In the genomic region with DNA sequence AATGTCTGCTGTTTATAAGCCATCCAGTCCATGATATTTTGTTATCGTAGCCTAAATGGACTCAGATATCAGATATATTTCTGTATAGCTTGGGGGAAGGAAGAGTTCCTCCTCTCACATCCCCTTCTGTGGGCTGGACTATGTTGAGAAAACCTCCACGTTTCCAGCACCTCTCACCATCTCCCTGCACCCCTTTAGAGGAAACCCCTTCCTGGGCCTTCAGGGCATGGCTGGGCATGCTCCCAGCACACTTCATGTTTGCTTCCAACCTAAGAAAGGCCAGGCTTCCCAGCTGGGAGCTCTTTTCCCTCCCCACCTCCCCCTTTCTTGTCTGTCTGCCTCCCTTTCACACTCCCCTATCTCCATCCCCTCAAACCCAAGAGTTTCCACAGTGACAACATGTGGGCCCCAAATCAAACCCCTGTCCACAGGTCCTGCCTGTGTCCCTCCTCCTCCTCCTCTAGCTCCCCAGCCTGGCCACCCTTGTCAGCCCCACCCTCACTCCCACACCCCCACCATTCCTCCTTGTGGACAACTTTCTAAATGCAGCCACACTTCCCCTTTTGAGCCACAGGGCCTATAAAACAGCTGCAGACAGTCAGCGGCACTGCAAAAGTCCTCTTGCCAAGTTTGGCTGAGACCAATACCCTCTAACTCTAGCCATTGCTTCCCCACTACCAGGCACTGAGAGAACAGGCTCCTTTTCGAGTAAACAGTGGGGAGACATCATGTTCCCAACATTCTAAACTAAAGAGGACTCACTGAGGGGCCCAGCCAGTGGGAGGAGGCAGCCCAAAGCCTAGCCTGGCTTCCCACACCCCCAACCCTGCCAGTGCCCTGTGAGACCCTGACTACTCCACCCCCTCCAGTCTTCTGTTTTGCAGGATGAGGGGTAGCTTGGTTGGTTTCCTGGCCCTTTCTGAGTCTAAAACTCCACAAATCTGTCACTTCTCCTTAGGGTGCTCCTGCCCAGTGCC, we compare ENCODE assay signal across 8 cellular contexts.
A peak's percentile ranks its signal among the peaks of the same experiment; 100 is the strongest.
DNase-seq lines count a peak whose midpoint lies in the region; ATAC-seq, FAIRE-seq and TF ChIP-seq lines count a peak whose summit lies in the region.

No MANE protein-coding gene starts in this region.

- TF ChIP-seq EP300 in transverse colon (IDR thresholded peaks at IDR 0.05; ENCODE audit: low read depth): no peak

- no peaks in the 10 kb centered on the region for H3K27me3 ChIP-seq in left lung
- H3K27me3 ChIP-seq in transverse colon: no peaks in the 10 kb centered on the region
- no peaks in the 10 kb centered on the region for H3K27me3 ChIP-seq in CD4-positive, alpha-beta T cell (ENCODE audit: control insufficient read depth, insufficient read depth, low read length)

- intact Hi-C loops in left lung (cut with DNase I): no loop called here
- intact Hi-C loops in transverse colon (cut with DNase I; ENCODE audit: low total_unique reads): no loop called here
- intact Hi-C loops in CD4-positive, alpha-beta T cell (cut with DNase I, micrococcal nuclease): no loop called here

- in situ Hi-C loops in astrocyte of the spinal cord (cut with HindIII; ENCODE audit: low sequenced_read_pairs): no loop called here
- in situ Hi-C loops in transverse colon (cut with MboI; ENCODE audit: low pct_ligation_motif_present in 1 of 4, low pct_unique_long_range_greater_than_20kb in 1 of 4, low sequenced_read_pairs in 3 of 4): loop anchor here in 1 of 4 donors (25.0 kb wide), 1 partner anchor 381 kb away; no protein-coding TSS in a partner anchor

- H3K4me3 Mint-ChIP-seq in CD4-positive, alpha-beta T cell: no peak overlapping the region

- ATAC-seq in left lung (peak; percentile 55), GM21825 (IDR thresholded peaks at IDR 0.05; ENCODE audit: unreplicated experiment) (no peak), GM21390 (IDR thresholded peaks at IDR 0.05; ENCODE audit: unreplicated experiment) (no peak)
- no peak for ATAC-seq in CD4-positive, alpha-beta T cell (ENCODE audit: poor library complexity)

- no peaks in the 10 kb centered on the region for H3K36me3 Mint-ChIP-seq in CD4-positive, alpha-beta T cell (ENCODE audit: low read depth)

- WGBS in transverse colon (ENCODE audit: low coverage in 1 of 2), 2 donors: 43% methylated on average over 3 to 4 of the region's 4 CpGs

- POLR2A ChIA-PET in CD4-positive, alpha-beta T cell (lab: Charles Lee): no interaction called here

- no peak overlapping the region for H3K27ac Mint-ChIP-seq in CD4-positive, alpha-beta T cell

- H3K36me3 ChIP-seq in left lung: no peaks in the 10 kb centered on the region
- H3K36me3 ChIP-seq in transverse colon: no peaks in the 10 kb centered on the region

- CTCF ChIA-PET in CD4-positive, alpha-beta T cell (lab: Charles Lee): no interaction called here

- no peak overlapping the region for H3K4me3 ChIP-seq in astrocyte of the spinal cord (ENCODE audit: low read depth, low read length)
- H3K4me3 ChIP-seq in left lung: no peak overlapping the region
- H3K4me3 ChIP-seq in transverse colon: no peak overlapping the region

- peak overlapping the region; percentile 79 to 91 for H3K27ac ChIP-seq in left lung
- peak overlapping the region; percentile 71 to 84 (median 82) for H3K27ac ChIP-seq in transverse colon
- no peak overlapping the region for H3K27ac ChIP-seq in CD4-positive, alpha-beta T cell (ENCODE audit: low read depth, low read length)

- DNase-seq in HTR-8/SVneo (ENCODE audit: insufficient read length, low spot score) (no peak), astrocyte of the spinal cord (ENCODE audit: low read depth, low spot score) (no peak), left lung (peak in 1 of 2 donors; percentile 73), transverse colon (peak; percentile 65)
- no peak for DNase-seq in CD4-positive, alpha-beta T cell

- TF ChIP-seq CTCF in GM12874 (IDR thresholded peaks at IDR 0.05; ENCODE audit: insufficient read depth, low read depth, low read length) (peak; percentile 46), astrocyte of the spinal cord (IDR thresholded peaks at IDR 0.05; ENCODE audit: low read depth, low read length) (peak; percentile 31), left lung (IDR thresholded peaks at IDR 0.05) (peak in 1 of 2 donors; percentile 59), transverse colon (IDR thresholded peaks at IDR 0.05) (peak; percentile 38 to 80 (median 45))
- no peak for TF ChIP-seq CTCF in CD4-positive, alpha-beta T cell (IDR thresholded peaks at IDR 0.05)

- no peaks in the 10 kb centered on the region for H3K9me3 ChIP-seq in left lung
- H3K9me3 ChIP-seq in transverse colon: no peaks in the 10 kb centered on the region
- H3K9me3 ChIP-seq in CD4-positive, alpha-beta T cell (ENCODE audit: control insufficient read depth, low read length): no peaks in the 10 kb centered on the region

- peaks cover 34 to 79% of the 10 kb centered on the region in 2 donors for H3K4me1 ChIP-seq in left lung
- peaks cover 12 to 79% (median 33%) of the 10 kb centered on the region in 4 donors for H3K4me1 ChIP-seq in transverse colon

- FAIRE-seq in HTR-8/SVneo (lab: Jason Lieb, UNC): peak; percentile 60

- no peaks in the 10 kb centered on the region for H3K4me1 Mint-ChIP-seq in CD4-positive, alpha-beta T cell (ENCODE audit: low read depth)

- TF ChIP-seq POLR2A in transverse colon (IDR thresholded peaks at IDR 0.05): peak; percentile 18

- H3K9me3 Mint-ChIP-seq in CD4-positive, alpha-beta T cell: no peaks in the 10 kb centered on the region

- H3K27me3 Mint-ChIP-seq in CD4-positive, alpha-beta T cell: no peaks in the 10 kb centered on the region
